26 cellular contexts compared by ENCODE assay signal in genomic region chrX:37332987-37333658, GRCh38. TPM values are rescaled to one million over a fixed set of nuclear protein-coding genes. Genes with fewer than 3 reads are reported as not detected.
DNase-seq lines count a peak whose midpoint lies in the region; ATAC-seq, FAIRE-seq and TF ChIP-seq lines count a peak whose summit lies in the region.
"Had no signal": no experiment of that assay in that cellular context is flagged by ENCODE, and none has a peak within 500 bp of the region (broad histone marks: within the 10 kb centered on the region; RNA-seq: fewer than 3 reads in every experiment).

No MANE protein-coding gene starts in this region.

- no peaks in the 10 kb centered on the region for H3K4me1 ChIP-seq in HepG2 (ENCODE audit: insufficient read depth, low read length)
- H3K4me1 ChIP-seq in small intestine (ENCODE audit: control insufficient read depth in 2 of 2, insufficient read depth in 1 of 2, low read depth in 1 of 2, low read length in 1 of 2), result no peaks in the 10 kb centered on the region
- H3K4me1 ChIP-seq: left lung, testis had no signal

- TF ChIP-seq CTCF in WI38 (IDR thresholded peaks at IDR 0.05; ENCODE audit: low read depth, low read length) (no peak), HepG2 (CRISPR knock-in tag; IDR thresholded peaks at IDR 0.05) (no peak)

- no peaks in the 10 kb centered on the region for H3K36me3 Mint-ChIP-seq in activated T-cell treated with anti-CD3 and anti-CD28 coated beads, Interleukin-2, amount 50 U/mL, for 4 hours (ENCODE audit: insufficient read depth)
- H3K36me3 Mint-ChIP-seq: CD4-positive, CD25-positive, alpha-beta regulatory T cell; stimulated activated memory B cell treated with anti-CD40 and anti-IgM and Interleukin-4, amounts not matched to agents 10 μg/mL and 1 μg/mL and 100 μg/mL, for 72 hours had no signal

- FAIRE-seq in HepG2 (lab: Jason Lieb, UNC) (no peak), small intestine (lab: Jason Lieb, UNC) (peak; percentile 5)
- FAIRE-seq: endothelial cell of umbilical vein, GM18507 had no signal

- peak overlapping the region; percentile 14; the same call in 1 of the 2 replicates for H3K4me3 ChIP-seq in WI38 (ENCODE audit: low read depth, low read length)
- H3K4me3 ChIP-seq in HepG2 (replicated peaks in 1 of 3; ENCODE audit: insufficient read depth in 1 of 3, low read depth in 2 of 3, low read length in 3 of 3), result peak overlapping the region; percentile 16 to 41 (median 23); a peak in 5 of 6 replicates
- H3K4me3 ChIP-seq in small intestine (ENCODE audit: low read depth in 1 of 2, low read length in 2 of 2), result no peak overlapping the region
- H3K4me3 ChIP-seq: cardiac muscle cell, left lung, testis had no signal

- in situ Hi-C loops in HepG2 (cut with HindIII; ENCODE audit: extremely low pct_ligation_motif_present, low pct_unique_long_range_greater_than_20kb), result no loop called here

- CTCF ChIA-PET in HepG2 (lab: Yijun Ruan, JAX; ENCODE audit: low intra/inter-chr PET ratio, low total read pairs), result no interaction called here

- 1% methylated on average over 8 of the region's 8 CpGs for WGBS in HepG2 (ENCODE audit: low lambda C conversion rate)
- WGBS in small intestine, 3 donors, result 68 to 83% (median 77%) methylated on average over 8 of the region's 8 CpGs

- no peaks in the 10 kb centered on the region for H4K20me1 ChIP-seq in HepG2 (ENCODE audit: insufficient read depth, low read length)

- DNase-seq in M059J (ENCODE audit: low read depth), result peak; percentile 41
- no peak for DNase-seq in HepG2 (ENCODE audit: low spot score)
- DNase-seq in small intestine, result no peak
- no peak for DNase-seq in epidermal melanocyte (ENCODE audit: insufficient read length, low spot score)
- no peak for DNase-seq in NCI-H524 treated with DMSO at 0.1 percent for 48 hours (lab: John Stamatoyannopoulos, UW)
- DNase-seq in activated T-cell treated with anti-CD3 and anti-CD28 coated beads, Interleukin-2, amount 50 U/mL, for 4 hours, result no peak
- DNase-seq: activated CD4-positive, alpha-beta T cell treated with anti-CD3 and anti-CD28 coated beads for 1 hour; activated CD8-positive, alpha-beta T cell treated with anti-CD3 and anti-CD28 coated beads, Interleukin-2, amount 10 ng/mL, durations not matched to agents 7 days and 5 days; activated T-cell treated with anti-CD3 and anti-CD28 coated beads, Interleukin-2, amount 50 U/mL, for 1 hour; amniotic stem cell; CD4-positive, CD25-positive, alpha-beta regulatory T cell; dermis blood vessel endothelial cell; foreskin fibroblast; H9; left lung; NCI-H1436; nephron progenitor cell; NK-92 treated with Interleukin-12 subunit alpha and Interleukin-12 subunit beta, amount 100 ng/mL, for 24 hours; posterior cingulate gyrus; stimulated activated CD4-positive, alpha-beta T cell treated with anti-CD3 and anti-CD28 coated beads, Interleukin-1b, Interleukin-23, amount 100 ng/mL, for 48 hours; testis had no signal

- H2AFZ ChIP-seq in HepG2 (ENCODE audit: low read length), result peak overlapping the region; percentile 72

- H3K36me3 ChIP-seq in HepG2 (replicated peaks in 1 of 2; ENCODE audit: control insufficient read depth in 1 of 2, insufficient read depth in 2 of 2, low read length in 2 of 2), result no peaks in the 10 kb centered on the region
- no peaks in the 10 kb centered on the region for H3K36me3 ChIP-seq in small intestine (ENCODE audit: control insufficient read depth in 2 of 2, insufficient read depth in 2 of 2, low read length in 2 of 2)
- H3K36me3 ChIP-seq: cardiac muscle cell, left lung had no signal

- H3K27me3 Mint-ChIP-seq in activated T-cell treated with anti-CD3 and anti-CD28 coated beads, Interleukin-2, amount 50 U/mL, for 4 hours (ENCODE audit: low read depth), result no peaks in the 10 kb centered on the region
- H3K27me3 Mint-ChIP-seq: CD4-positive, CD25-positive, alpha-beta regulatory T cell; stimulated activated memory B cell treated with anti-CD40 and anti-IgM and Interleukin-4, amounts not matched to agents 10 μg/mL and 1 μg/mL and 100 μg/mL, for 72 hours had no signal

- H3K4me3 Mint-ChIP-seq in activated T-cell treated with anti-CD3 and anti-CD28 coated beads, Interleukin-2, amount 50 U/mL, for 4 hours, result no peak overlapping the region
- H3K4me3 Mint-ChIP-seq: activated CD8-positive, alpha-beta T cell treated with anti-CD3 and anti-CD28 coated beads, Interleukin-2, amount 10 ng/mL, durations not matched to agents 7 days and 5 days; CD4-positive, CD25-positive, alpha-beta regulatory T cell; H9; nephron progenitor cell; stimulated activated memory B cell treated with anti-CD40 and anti-IgM and Interleukin-4, amounts not matched to agents 10 μg/mL and 1 μg/mL and 100 μg/mL, for 72 hours had no signal

- H3K9me3 ChIP-seq in HepG2 (ENCODE audit: low read length) (no peaks in the 10 kb centered on the region), small intestine (ENCODE audit: control insufficient read depth, low read depth) (no peaks in the 10 kb centered on the region)
- H3K9me3 ChIP-seq: left lung, testis had no signal

- ATAC-seq in HepG2, result no peak
- ATAC-seq in activated T-cell treated with anti-CD3 and anti-CD28 coated beads, Interleukin-2, amount 50 U/mL, for 4 hours, result no peak
- ATAC-seq: activated CD8-positive, alpha-beta T cell treated with anti-CD3 and anti-CD28 coated beads, Interleukin-2, amount 10 ng/mL, durations not matched to agents 7 days and 5 days; left lung; stimulated activated memory B cell treated with anti-CD40 and anti-IgM and Interleukin-4, amounts not matched to agents 10 μg/mL and 1 μg/mL and 100 μg/mL, for 72 hours had no signal

- H3K27me3 ChIP-seq in HepG2 (ENCODE audit: control insufficient read depth in 1 of 2, insufficient read depth in 2 of 2, low read length in 2 of 2) (no peaks in the 10 kb centered on the region), small intestine (ENCODE audit: control insufficient read depth in 2 of 2, insufficient read depth in 2 of 2, low read length in 2 of 2) (no peaks in the 10 kb centered on the region)
- H3K27me3 ChIP-seq: cardiac muscle cell, testis had no signal

- intact Hi-C loops in HepG2 (cut with micrococcal nuclease; ENCODE audit: unreplicated experiment), result no loop called here

- peak overlapping the region; percentile 63 for H3K4me2 ChIP-seq in HepG2 (ENCODE audit: low read depth, low read length)

- H3K9me3 Mint-ChIP-seq in activated T-cell treated with anti-CD3 and anti-CD28 coated beads, Interleukin-2, amount 50 U/mL, for 4 hours, result no peaks in the 10 kb centered on the region
- H3K9me3 Mint-ChIP-seq: CD4-positive, CD25-positive, alpha-beta regulatory T cell; nephron progenitor cell; stimulated activated memory B cell treated with anti-CD40 and anti-IgM and Interleukin-4, amounts not matched to agents 10 μg/mL and 1 μg/mL and 100 μg/mL, for 72 hours had no signal

- TF ChIP-seq EP300 in HepG2 (IDR thresholded peaks at IDR 0.05; ENCODE audit: low read depth in 2 of 2, low read length in 2 of 2) (no peak), HepG2 (CRISPR knock-in tag; IDR thresholded peaks at IDR 0.05; ENCODE audit: borderline replicate concordance) (no peak)

- no peak overlapping the region for H3K27ac ChIP-seq in HepG2 (ENCODE audit: extremely low read length, insufficient read depth, low read length)
- no peak overlapping the region for H3K27ac ChIP-seq in small intestine (ENCODE audit: low read depth in 1 of 2, low read length in 1 of 2)
- H3K27ac ChIP-seq: cardiac muscle cell, left lung, testis had no signal

- BruUV-seq in HepG2 (replicated peaks; lab: Mats Ljungman, UMichigan), result no TSS peak

- no peak for TF ChIP-seq POLR2A in HepG2 (IDR thresholded peaks at IDR 0.05; ENCODE audit: insufficient read depth in 1 of 2, low read depth in 2 of 2, low read length in 2 of 2)

- H3K9ac ChIP-seq in HepG2 (ENCODE audit: insufficient read depth, low read depth, low read length), result peak overlapping the region; percentile 29; the same call in 1 of the 2 replicates

- no peaks in the 10 kb centered on the region for H3K79me2 ChIP-seq in HepG2 (ENCODE audit: insufficient read depth, low read length)

- H3K4me1 Mint-ChIP-seq in activated T-cell treated with anti-CD3 and anti-CD28 coated beads, Interleukin-2, amount 50 U/mL, for 4 hours (ENCODE audit: low read depth), result no peaks in the 10 kb centered on the region
- H3K4me1 Mint-ChIP-seq: CD4-positive, CD25-positive, alpha-beta regulatory T cell; nephron progenitor cell; stimulated activated memory B cell treated with anti-CD40 and anti-IgM and Interleukin-4, amounts not matched to agents 10 μg/mL and 1 μg/mL and 100 μg/mL, for 72 hours had no signal

- POLR2A ChIA-PET in HepG2 (lab: Yijun Ruan, JAX), result no interaction called here

- no peak for TF ChIP-seq RAD21 in HepG2 (CRISPR knock-in tag; IDR thresholded peaks at IDR 0.05)

TF ChIP-seq in HepG2, 621 proteins besides CTCF, POLR2A, EP300 and RAD21 (continues in another document):
- TF ChIP-seq CEBPB (IDR thresholded peaks at IDR 0.05; ENCODE audit: borderline replicate concordance, low read depth, low read length), result peak; percentile 30; the same call in 1 of the 2 replicates
- peak; percentile 41; the same call in 1 of the 2 replicates for TF ChIP-seq CEBPG (CRISPR knock-in tag; IDR thresholded peaks at IDR 0.05)

RNA-seq across cellular contexts. Expression of gene PRRG1, which starts 16.0 kb away (rescaled TPM):
- 14.9 and 18.4 TPM in 2 replicates for total RNA-seq in M059J (2014; rRNA removed; shearing (Covaris generic))
- 4.5 and 5.0 TPM in 2 replicates for total RNA-seq in HepG2 (2016; rRNA removed; fragmentation: Illumina TruSeq; extraction: Trizol)
- total RNA-seq in HepG2 (2016; cell fraction: cytosol; rRNA removed; fragmentation: Illumina TruSeq; extraction: Trizol; ENCODE audit: low read depth), result 7.8 and 9.2 TPM in 2 replicates
- 3.7 and 4.6 TPM in 2 replicates for total RNA-seq in HepG2 (2016; cell fraction: insoluble cytoplasmic fraction; rRNA removed; fragmentation: Illumina TruSeq; extraction: Trizol)
- total RNA-seq in HepG2 (2016; cell fraction: membrane; rRNA removed; fragmentation: Illumina TruSeq; extraction: Trizol), result 2.1 and 2.2 TPM in 2 replicates
- total RNA-seq in HepG2 (2016; cell fraction: nucleus; rRNA removed; fragmentation: Illumina TruSeq; extraction: Trizol), result 9.7 and 10.0 TPM in 2 replicates
- polyA plus RNA-seq in HepG2 (2011; rRNA removed) (7.2 and 11.0 TPM in 2 replicates), small intestine (1 to 10 TPM; 1.6 to 3.8 (median 2.0) TPM)
- 5.8 and 7.3 TPM in 2 replicates for polyA plus RNA-seq in HepG2 (2011; cell fraction: cytosol; rRNA removed)
- 5.5 and 6.6 TPM in 2 replicates for polyA plus RNA-seq in HepG2 (2011; cell fraction: nucleus; rRNA removed)
- 4.5 and 5.6 TPM in 2 replicates for polyA plus RNA-seq in HepG2 (2012)
- 0.36 and 0.37 TPM in 2 replicates for polyA plus RNA-seq in HepG2 (2016; cell fraction: cytosol; fragmentation: Illumina TruSeq; extraction: Trizol; ENCODE audit: low read depth)
- polyA plus RNA-seq in HepG2 (2016; cell fraction: insoluble cytoplasmic fraction; fragmentation: Illumina TruSeq; extraction: Trizol; ENCODE audit: low read depth), result 3.5 and 4.0 TPM in 2 replicates
- 0.66 and 1.3 TPM in 2 replicates for polyA plus RNA-seq in HepG2 (2016; cell fraction: membrane; fragmentation: Illumina TruSeq; extraction: Trizol; ENCODE audit: low read depth)
- 7.2 and 7.6 TPM in 2 replicates for polyA plus RNA-seq in HepG2 (2016; cell fraction: nucleus; fragmentation: Illumina TruSeq; extraction: Trizol; ENCODE audit: insufficient read depth, low read depth)
- 22.2 and 33.9 TPM in 2 replicates for polyA minus RNA-seq in HepG2 (2011; rRNA and poly(A)+ RNA removed; ENCODE audit: low replicate concordance)
- 6.5 and 9.2 TPM in 2 replicates for polyA minus RNA-seq in HepG2 (2011; cell fraction: cytosol; rRNA and poly(A)+ RNA removed)
- polyA minus RNA-seq in HepG2 (2011; cell fraction: nucleus; rRNA and poly(A)+ RNA removed), result 20.6 and 23.2 TPM in 2 replicates
- not detected for total RNA-seq in activated T-cell treated with anti-CD3 and anti-CD28 coated beads, Interleukin-2, amount 50 U/mL, for 4 hours
- total RNA-seq: activated CD8-positive, alpha-beta T cell treated with anti-CD3 and anti-CD28 coated beads, Interleukin-2, amount 10 ng/mL, durations not matched to agents 7 days and 5 days; CD4-positive, CD25-positive, alpha-beta regulatory T cell had no signal
- polyA plus RNA-seq: CD4-positive, CD25-positive, alpha-beta regulatory T cell had no signal

Comparison
In these comparisons a context has a peak if more than half of its experiments do, and no peak if none do; other contexts are left out.
1. H3K4me3 ChIP-seq: peak in WI38 (single experiment) and HepG2 (3 of 3); none in small intestine (0 of 2).